27 cellular contexts compared by ENCODE assay signal in genomic region chr1:62334434-62334833, GRCh38. TPM values are rescaled to one million over a fixed set of nuclear protein-coding genes. Genes with fewer than 3 reads are reported as not detected.
DNase-seq lines count a peak whose midpoint lies in the region; ATAC-seq and TF ChIP-seq lines count a peak whose summit lies in the region.
"Had no signal": no experiment of that assay in that cellular context is flagged by ENCODE, and none has a peak within 500 bp of the region (broad histone marks: within the 10 kb centered on the region; RNA-seq: fewer than 3 reads in every experiment).

No MANE protein-coding gene starts in this region.

- no peak overlapping the region for H2BK120ac ChIP-seq in H9 (ENCODE audit: low read depth, low read length, poor library complexity, severe bottlenecking)

- no peaks in the 10 kb centered on the region for H4K20me1 ChIP-seq in H9 (ENCODE audit: control insufficient read depth, insufficient read depth, insufficient read length)

- H3K36me3 Mint-ChIP-seq in H9 (ENCODE audit: insufficient read depth in 1 of 3, low read depth in 3 of 3): no peaks in the 10 kb centered on the region
- no peaks in the 10 kb centered on the region for H3K36me3 Mint-ChIP-seq in chondrocyte (ENCODE audit: low read depth)
- no peaks in the 10 kb centered on the region for H3K36me3 Mint-ChIP-seq in neural crest cell (ENCODE audit: low read depth)
- H3K36me3 Mint-ChIP-seq: activated CD8-positive, alpha-beta memory T cell treated with anti-CD3 and anti-CD28 coated beads, Interleukin-2, amount 10 ng/mL, durations not matched to agents 7 days and 5 days; activated naive CD4-positive, alpha-beta T cell treated with anti-CD3 and anti-CD28 coated beads, Interleukin-2, amount 10 ng/mL, durations not matched to agents 7 days and 5 days; CD14-positive monocyte; naive thymus-derived CD8-positive, alpha-beta T cell had no signal

- DNase-seq in BJ (ENCODE audit: low read depth) (no peak), H9 (no peak), chondrocyte (ENCODE audit: low spot score) (no peak), neural crest cell (ENCODE audit: low read depth, low spot score) (no peak), mucosa of descending colon (no peak), HuH-7.5 (ENCODE audit: low spot score) (no peak)
- DNase-seq: activated B cell treated with CpG ODN at 0.5 μM for 24 hours; activated CD4-positive, alpha-beta T cell treated with anti-CD3 and anti-CD28 coated beads, Interleukin-2, amount 50 U/mL, for 1 hour; activated CD8-positive, alpha-beta memory T cell treated with anti-CD3 and anti-CD28 coated beads, Interleukin-2, amount 10 ng/mL, durations not matched to agents 7 days and 5 days; activated naive CD4-positive, alpha-beta T cell treated with anti-CD3 and anti-CD28 coated beads, Interleukin-2, amount 10 ng/mL, durations not matched to agents 7 days and 5 days; amygdala; DND-41; left ventricle myocardium superior; MM.1S; naive thymus-derived CD8-positive, alpha-beta T cell; NCI-H1436; NCI-H748 treated with DMSO at 0.1 percent for 48 hours; stimulated activated CD4-positive, alpha-beta T cell treated with anti-CD3 and anti-CD28 coated beads, Interleukin-2, amount 100 ng/mL, for 24 hours; SW 1271; T1000; tibial artery had no signal

- no peak overlapping the region; a peak in 1 of 5 replicates for H3K4me3 Mint-ChIP-seq in H9
- no peak overlapping the region for H3K4me3 Mint-ChIP-seq in chondrocyte (ENCODE audit: unreplicated experiment)
- no peak overlapping the region for H3K4me3 Mint-ChIP-seq in neural crest cell
- H3K4me3 Mint-ChIP-seq: activated B cell treated with CpG ODN at 0.5 μM for 24 hours; activated CD8-positive, alpha-beta memory T cell treated with anti-CD3 and anti-CD28 coated beads, Interleukin-2, amount 10 ng/mL, durations not matched to agents 7 days and 5 days; activated naive CD4-positive, alpha-beta T cell treated with anti-CD3 and anti-CD28 coated beads, Interleukin-2, amount 10 ng/mL, durations not matched to agents 7 days and 5 days; CD14-positive monocyte; GM23338; naive thymus-derived CD8-positive, alpha-beta T cell had no signal

- intact Hi-C loops in mucosa of descending colon (cut with DNase I, micrococcal nuclease): no loop called here

- H3K36me3 ChIP-seq in BJ (ENCODE audit: control insufficient read depth, insufficient read depth, low read length): no peaks in the 10 kb centered on the region
- no peaks in the 10 kb centered on the region for H3K36me3 ChIP-seq in mucosa of descending colon (ENCODE audit: low read depth)
- H3K36me3 ChIP-seq: tibial artery had no signal

- CTCF ChIA-PET in BJ (lab: Yijun Ruan, JAX): no interaction called here

- no peaks in the 10 kb centered on the region; the same call in 1 of the 2 replicates for H3K4me1 ChIP-seq in H9 (ENCODE audit: insufficient read depth, low read length)
- no peaks in the 10 kb centered on the region for H3K4me1 ChIP-seq in mucosa of descending colon (ENCODE audit: low read depth)

- H2AK5ac ChIP-seq in H9 (ENCODE audit: insufficient read length, low read length): no peak overlapping the region

- no peak overlapping the region for H4K91ac ChIP-seq in H9 (ENCODE audit: insufficient read length, low read depth, low read length)

- H3K4me3 ChIP-seq in BJ (ENCODE audit: low read depth, low read length): no peak overlapping the region
- H3K4me3 ChIP-seq in mucosa of descending colon: no peak overlapping the region
- H3K4me3 ChIP-seq: GM23338, tibial artery had no signal

- H3K79me1 ChIP-seq in H9 (ENCODE audit: insufficient read depth, low read depth, low read length, poor library complexity, severe bottlenecking): no peaks in the 10 kb centered on the region

- no peak overlapping the region for H3K14ac ChIP-seq in H9 (ENCODE audit: insufficient read depth, low read length)

- no peak overlapping the region for H3K4ac ChIP-seq in H9 (ENCODE audit: low read depth, low read length)

- H2BK12ac ChIP-seq in H9 (ENCODE audit: insufficient read length, low read depth, low read length): no peak overlapping the region

- no peaks in the 10 kb centered on the region for H3K27me3 ChIP-seq in BJ (ENCODE audit: control insufficient read depth, insufficient read depth, low read length)
- H3K27me3 ChIP-seq in H9 (ENCODE audit: insufficient read depth, low read length): no peaks in the 10 kb centered on the region; the same call in 1 of the 2 replicates
- H3K27me3 ChIP-seq: tibial artery had no signal

- no peak overlapping the region for H2BK5ac ChIP-seq in H9 (ENCODE audit: insufficient read length, low read length)

- H3K23ac ChIP-seq in H9 (ENCODE audit: insufficient read length, low read depth, low read length): no peak overlapping the region

- H3K27ac ChIP-seq in H9 (ENCODE audit: insufficient read length, low read depth, low read length): no peak overlapping the region
- H3K27ac ChIP-seq: tibial artery had no signal

- no peaks in the 10 kb centered on the region for H3K23me2 ChIP-seq in H9 (ENCODE audit: insufficient read length, low read depth, low read length, poor library complexity, severe bottlenecking)

- TF ChIP-seq CTCF in BJ (IDR thresholded peaks at IDR 0.05; ENCODE audit: insufficient read depth, low read depth, low read length): 0 out of 2 replicates have a peak, but pooled peaks have one; percentile 3
- TF ChIP-seq CTCF in H9 (conservative IDR thresholded peaks at IDR 0.05): peak; percentile 38; the same call in 1 of the 3 replicates
- TF ChIP-seq CTCF in chondrocyte (IDR thresholded peaks at IDR 0.05): peak; percentile 25
- TF ChIP-seq CTCF in neural crest cell (conservative IDR thresholded peaks at IDR 0.05): peak; percentile 42
- no peak for TF ChIP-seq CTCF in mucosa of descending colon (IDR thresholded peaks at IDR 0.05)

- no peak overlapping the region for H3T11ph ChIP-seq in H9 (ENCODE audit: low read length)

- no peak overlapping the region for H2BK15ac ChIP-seq in H9 (ENCODE audit: low read depth, low read length)

- no peak overlapping the region for H2AFZ ChIP-seq in H9 (ENCODE audit: low read length)

- no peak overlapping the region for H4K5ac ChIP-seq in H9 (ENCODE audit: insufficient read length, low read depth, low read length)

- H3K4me2 ChIP-seq in H9 (ENCODE audit: insufficient read depth, insufficient read length, low read length): no peak overlapping the region
- H3K4me2 ChIP-seq: GM23338 had no signal

- ATAC-seq in mucosa of descending colon (no peak), GM18907 (IDR thresholded peaks at IDR 0.05; ENCODE audit: unreplicated experiment) (no peak), HG03097 (IDR thresholded peaks at IDR 0.05; ENCODE audit: low FRiP score, unreplicated experiment) (no peak)
- ATAC-seq: activated CD8-positive, alpha-beta memory T cell treated with anti-CD3 and anti-CD28 coated beads, Interleukin-2, amount 10 ng/mL, durations not matched to agents 7 days and 5 days; GM23338; left ventricle myocardium superior; naive thymus-derived CD8-positive, alpha-beta T cell had no signal

- H3K27me3 Mint-ChIP-seq in H9 (ENCODE audit: low read depth): peaks cover 6% of the 10 kb centered on the region
- H3K27me3 Mint-ChIP-seq in chondrocyte (ENCODE audit: low read depth): peaks cover 4% of the 10 kb centered on the region
- H3K27me3 Mint-ChIP-seq in neural crest cell (ENCODE audit: low read depth): no peaks in the 10 kb centered on the region
- H3K27me3 Mint-ChIP-seq: activated B cell treated with CpG ODN at 0.5 μM for 24 hours; activated naive CD4-positive, alpha-beta T cell treated with anti-CD3 and anti-CD28 coated beads, Interleukin-2, amount 10 ng/mL, durations not matched to agents 7 days and 5 days; naive thymus-derived CD8-positive, alpha-beta T cell had no signal

- H3K9me3 Mint-ChIP-seq in H9 (no peaks in the 10 kb centered on the region), chondrocyte (ENCODE audit: low read depth) (no peaks in the 10 kb centered on the region), neural crest cell (peaks cover 7% of the 10 kb centered on the region)
- H3K9me3 Mint-ChIP-seq: activated B cell treated with CpG ODN at 0.5 μM for 24 hours; activated naive CD4-positive, alpha-beta T cell treated with anti-CD3 and anti-CD28 coated beads, Interleukin-2, amount 10 ng/mL, durations not matched to agents 7 days and 5 days; GM23338; naive thymus-derived CD8-positive, alpha-beta T cell had no signal

- no CpG with 5 or more reads among the region's 4 CpGs for WGBS in H9 (ENCODE audit: extremely low coverage, insufficient read length, low lambda C conversion rate)

- no peak overlapping the region for H2BK20ac ChIP-seq in H9 (ENCODE audit: low read depth, low read length, poor library complexity, severe bottlenecking)

- H3K27ac Mint-ChIP-seq in H9 (no peak overlapping the region), chondrocyte (ENCODE audit: unreplicated experiment) (peak overlapping the region; percentile 33), neural crest cell (ENCODE audit: unreplicated experiment) (no peak overlapping the region)
- H3K27ac Mint-ChIP-seq: activated B cell treated with CpG ODN at 0.5 μM for 24 hours; activated CD8-positive, alpha-beta memory T cell treated with anti-CD3 and anti-CD28 coated beads, Interleukin-2, amount 10 ng/mL, durations not matched to agents 7 days and 5 days; activated naive CD4-positive, alpha-beta T cell treated with anti-CD3 and anti-CD28 coated beads, Interleukin-2, amount 10 ng/mL, durations not matched to agents 7 days and 5 days; CD14-positive monocyte; GM23338; naive thymus-derived CD8-positive, alpha-beta T cell had no signal

- H3K79me2 ChIP-seq in H9 (ENCODE audit: insufficient read depth, low read length): no peaks in the 10 kb centered on the region

- H3K9ac ChIP-seq in H9 (ENCODE audit: extremely low read depth, insufficient read length, low read length): no peak overlapping the region

- no peak overlapping the region for H3K18ac ChIP-seq in H9 (ENCODE audit: insufficient read length, low read depth, low read length)

- POLR2A ChIA-PET in BJ (lab: Charles Lee): no interaction called here

- H3K4me1 Mint-ChIP-seq in H9: peaks cover 11 to 24% of the 10 kb centered on the region in 2 experiments
- H3K4me1 Mint-ChIP-seq in chondrocyte (ENCODE audit: low read depth): peaks cover 21% of the 10 kb centered on the region
- peaks cover 43% of the 10 kb centered on the region for H3K4me1 Mint-ChIP-seq in neural crest cell
- H3K4me1 Mint-ChIP-seq: activated B cell treated with CpG ODN at 0.5 μM for 24 hours; activated naive CD4-positive, alpha-beta T cell treated with anti-CD3 and anti-CD28 coated beads, Interleukin-2, amount 10 ng/mL, durations not matched to agents 7 days and 5 days; CD14-positive monocyte had no signal

- no peak overlapping the region for H4K8ac ChIP-seq in H9 (replicated peaks; ENCODE audit: insufficient read length, low read depth, low read length)

- H3K9me3 ChIP-seq in H9 (ENCODE audit: control insufficient read depth, low read depth, low read length) (no peaks in the 10 kb centered on the region), mucosa of descending colon (no peaks in the 10 kb centered on the region)
- H3K9me3 ChIP-seq: tibial artery had no signal

- H3K56ac ChIP-seq in H9 (ENCODE audit: insufficient read length, low read depth, low read length): no peak overlapping the region

RNA-seq across cellular contexts. Expression of gene KANK4, which starts 15.2 kb away (rescaled TPM):
- 0.05 and 0.06 TPM in 2 replicates for polyA plus RNA-seq in BJ (2011; rRNA removed)
- 0.14 and 0.31 TPM in 2 replicates for polyA minus RNA-seq in BJ (2011; rRNA and poly(A)+ RNA removed)
- total RNA-seq in H9 (2021): 0.11 and 0.15 TPM in 2 replicates
- 1.3 to 3.4 TPM (median 1.4 TPM) in 3 replicates for total RNA-seq in chondrocyte
- total RNA-seq in neural crest cell: 5.4 and 6.5 TPM in 2 replicates
- total RNA-seq in mucosa of descending colon: 1 to 10 TPM; 1.6 to 2.6 (median 1.7) TPM
- total RNA-seq: activated B cell treated with CpG ODN at 0.5 μM for 24 hours; activated CD8-positive, alpha-beta memory T cell treated with anti-CD3 and anti-CD28 coated beads, Interleukin-2, amount 10 ng/mL, durations not matched to agents 7 days and 5 days; naive thymus-derived CD8-positive, alpha-beta T cell; osteocyte had no signal
- polyA plus RNA-seq: AG04450; CD14-positive monocyte; naive thymus-derived CD8-positive, alpha-beta T cell had no signal
